In genomic region chr10:87094373-87095240, GRCh38 we compare ENCODE assay signal across 8 cellular contexts. TPM values are rescaled to one million over a fixed set of nuclear protein-coding genes. Genes with fewer than 3 reads are reported as not detected.
DNase-seq lines count a peak whose midpoint lies in the region; ATAC-seq, FAIRE-seq and TF ChIP-seq lines count a peak whose summit lies in the region.

GLUD1 (minus strand) TSS chr10:87094843; CDS start chr10:87094769, 74 bp downstream.
SHLD2 (plus strand) TSS chr10:87095206; CDS start chr10:87151355, 56,149 bp downstream.

- no peaks in the 10 kb centered on the region for H3K9me3 ChIP-seq in right cardiac atrium (ENCODE audit: control insufficient read depth, low read length)
- H3K9me3 ChIP-seq in vagina = no peaks in the 10 kb centered on the region

- DNase-seq in GM12891 (ENCODE audit: insufficient read length, low spot score) (peak; percentile 79), NCI-H1105 treated with DMSO at 0.1 percent for 48 hours (lab: John Stamatoyannopoulos, UW) (peak; percentile 67), T-helper 2 cell (peak; percentile 70 to 97 (median 81)), right cardiac atrium (peak; percentile 95 to 97 (median 97)), putamen (ENCODE audit: low spot score) (peak; percentile 91), vagina (ENCODE audit: extremely low spot score in 2 of 2) (peak in 1 of 2 donors; percentile 90)

- H3K4me3 ChIP-seq in right cardiac atrium (ENCODE audit: low read length) (peak within 1 kb of the TSS; percentile 61), vagina (peak within 1 kb of the TSS; percentile 85 to 93)

- TF ChIP-seq POLR2A in GM12891 (IDR thresholded peaks at IDR 0.05; ENCODE audit: low read depth, low read length) (peak; percentile 78), vagina (IDR thresholded peaks at IDR 0.05) (peak in 1 of 2 donors; percentile 86)

- FAIRE-seq in GM12891 (lab: Jason Lieb, UNC) = peak; percentile 90

- WGBS in right cardiac atrium = under 1% methylated on average over 111 of the region's 112 CpGs

- peak in 1 of 3 experiments; percentile 6 for TF ChIP-seq CTCF in vagina (IDR thresholded peaks at IDR 0.05)

- peak within 1 kb of the TSS; percentile 80 for H3K27ac ChIP-seq in angular gyrus (ENCODE audit: low read depth, low read length)
- peak within 1 kb of the TSS; percentile 98 for H3K27ac ChIP-seq in right cardiac atrium (ENCODE audit: low read length)
- H3K27ac ChIP-seq in vagina = peak within 1 kb of the TSS; percentile 98

- H3K4me1 ChIP-seq in right cardiac atrium (ENCODE audit: control insufficient read depth, insufficient read depth, low read length) (no peaks in the 10 kb centered on the region), vagina (peaks cover 41% of the 10 kb centered on the region)

- H3K27me3 ChIP-seq in right cardiac atrium (ENCODE audit: control insufficient read depth, insufficient read depth) = no peaks in the 10 kb centered on the region
- H3K27me3 ChIP-seq in vagina = no peaks in the 10 kb centered on the region

- intact Hi-C loops in right cardiac atrium (cut with DNase I) (loop anchor here in 1 of 4 donors (10.0 kb wide), 1 partner anchor 120 kb away; no protein-coding TSS in a partner anchor), vagina (cut with DNase I) (loop anchor here (5.0 kb wide), 1 partner anchor 122 kb away; no protein-coding TSS in a partner anchor)

- peaks cover 0 to 14% of the 10 kb centered on the region in 2 donors for H3K36me3 ChIP-seq in vagina

- ATAC-seq in HG02623 (IDR thresholded peaks at IDR 0.05; ENCODE audit: unreplicated experiment) (peak; percentile 63), right cardiac atrium (peak; percentile 86)

TF ChIP-seq in GM12891, 5 proteins besides CTCF, POLR2A, EP300 and RAD21:
- no peak for TF ChIP-seq POU2F2 (IDR thresholded peaks at IDR 0.05; ENCODE audit: low read depth, low read length)
- no peak for TF ChIP-seq SPI1 (IDR thresholded peaks at IDR 0.05; ENCODE audit: low read depth, low read length)
- TF ChIP-seq POLR2AphosphoS5 (IDR thresholded peaks at IDR 0.05; ENCODE audit: low read depth, low read length) = no peak
- no peak for TF ChIP-seq PAX5 (IDR thresholded peaks at IDR 0.05; ENCODE audit: insufficient read depth, low read length, severe bottlenecking)
- TF ChIP-seq TAF1 (IDR thresholded peaks at IDR 0.05; ENCODE audit: low read depth, low read length) = 0 out of 2 replicates have a peak, but pooled peaks have one; percentile 13

RNA-seq across cellular contexts. Expression of gene GLUD1, which starts in this region (rescaled TPM):
- polyA plus RNA-seq in GM12891 (2012; ENCODE audit: low read depth, missing spikeins) = 59.7 TPM
- total RNA-seq in right cardiac atrium (10 to 100 TPM; 85.7 to 94.5 (median 88.8) TPM), vagina (133 TPM)
- 54.6 TPM for polyA plus RNA-seq in right cardiac atrium

RNA-seq across cellular contexts. Expression of gene SHLD2, which starts in this region (rescaled TPM):
- polyA plus RNA-seq in GM12891 (2012; ENCODE audit: low read depth, missing spikeins) = 10.9 TPM
- total RNA-seq in right cardiac atrium (10 to 100 TPM; 15.4 to 24.6 (median 17.2) TPM), vagina (27.5 TPM)
- polyA plus RNA-seq in right cardiac atrium = 7.4 TPM
